21 cellular contexts compared by ENCODE assay signal in genomic region chr3:13132281-13132680, GRCh38.
"Had no signal": no experiment of that assay in that cellular context is flagged by ENCODE, and none has a peak within 500 bp of the region (broad histone marks: within the 10 kb centered on the region; RNA-seq: fewer than 3 reads in every experiment).

No MANE protein-coding gene starts in this region.

- H3K36me3 ChIP-seq: colonic mucosa, esophagus squamous epithelium, left ventricle myocardium inferior, lower lobe of right lung, ovary, right lobe of liver, thoracic aorta had no signal

- H3K4me1 Mint-ChIP-seq: immature natural killer cell; memory B cell; mesothelial cell of epicardium; natural killer cell; neural crest cell; stimulated activated memory B cell treated with anti-CD40 and anti-IgM and Interleukin-4, amounts not matched to agents 10 μg/mL and 1 μg/mL and 100 μg/mL, for 72 hours had no signal

- H3K27me3 Mint-ChIP-seq: progenitor cell of endocrine pancreas had no signal

- H3K27ac Mint-ChIP-seq: immature natural killer cell; memory B cell; mesothelial cell of epicardium; natural killer cell; progenitor cell of endocrine pancreas; stimulated activated memory B cell treated with anti-CD40 and anti-IgM and Interleukin-4, amounts not matched to agents 10 μg/mL and 1 μg/mL and 100 μg/mL, for 72 hours; stimulated activated naive CD8-positive, alpha-beta T cell treated with anti-CD3 and anti-CD28 coated beads, Interleukin-15, Interleukin-2, amounts not matched to agents 100 ng/mL and 50 ng/mL, for 24 hours had no signal

- ATAC-seq: left cardiac atrium; lower lobe of right lung; natural killer cell; right lobe of liver; stimulated activated memory B cell treated with anti-CD40 and anti-IgM and Interleukin-4, amounts not matched to agents 10 μg/mL and 1 μg/mL and 100 μg/mL, for 72 hours had no signal

- H3K27ac ChIP-seq: colonic mucosa, esophagus squamous epithelium, left ventricle myocardium inferior, lower lobe of right lung, ovary, right lobe of liver, thoracic aorta had no signal

- H3K36me3 Mint-ChIP-seq: memory B cell; mesothelial cell of epicardium; natural killer cell; stimulated activated memory B cell treated with anti-CD40 and anti-IgM and Interleukin-4, amounts not matched to agents 10 μg/mL and 1 μg/mL and 100 μg/mL, for 72 hours had no signal

- H3K4me1 ChIP-seq: colonic mucosa, esophagus squamous epithelium, left ventricle myocardium inferior, lower lobe of right lung had no signal

- H3K9me3 ChIP-seq: colonic mucosa, esophagus squamous epithelium, left ventricle myocardium inferior, lower lobe of right lung, ovary, right lobe of liver, thoracic aorta had no signal

- H3K4me3 ChIP-seq: colonic mucosa, esophagus squamous epithelium, left ventricle myocardium inferior, lower lobe of right lung, ovary, right lobe of liver, thoracic aorta had no signal

- FAIRE-seq: kidney had no signal

- DNase-seq: colonic mucosa; effector CD4-positive, alpha-beta T cell; esophagus squamous epithelium; foreskin fibroblast; immature natural killer cell; kidney; left cardiac atrium; left ventricle myocardium inferior; lower lobe of right lung; natural killer cell; stimulated activated CD4-positive, alpha-beta T cell treated with anti-CD3 and anti-CD28 coated beads, Interleukin-4, amount 100 ng/mL, for 1 hour; trophoblast cell had no signal

- H3K27me3 ChIP-seq: colonic mucosa, ovary, right lobe of liver had no signal

- H3K9me3 Mint-ChIP-seq: immature natural killer cell; memory B cell; mesothelial cell of epicardium; natural killer cell; neural crest cell; stimulated activated memory B cell treated with anti-CD40 and anti-IgM and Interleukin-4, amounts not matched to agents 10 μg/mL and 1 μg/mL and 100 μg/mL, for 72 hours; stimulated activated naive CD8-positive, alpha-beta T cell treated with anti-CD3 and anti-CD28 coated beads, Interleukin-15, Interleukin-2, amounts not matched to agents 100 ng/mL and 50 ng/mL, for 24 hours had no signal

- H3K4me3 Mint-ChIP-seq: immature natural killer cell; memory B cell; mesothelial cell of epicardium; natural killer cell; neural crest cell; stimulated activated memory B cell treated with anti-CD40 and anti-IgM and Interleukin-4, amounts not matched to agents 10 μg/mL and 1 μg/mL and 100 μg/mL, for 72 hours; stimulated activated naive CD8-positive, alpha-beta T cell treated with anti-CD3 and anti-CD28 coated beads, Interleukin-15, Interleukin-2, amounts not matched to agents 100 ng/mL and 50 ng/mL, for 24 hours had no signal
